ENCODE assay signal across 1 cellular context in genomic region chr16:18969050-18969854, GRCh38.
TF ChIP-seq lines count a peak whose summit lies in the region.

No MANE protein-coding gene starts in this region.

TF ChIP-seq in liver, 16 proteins besides CTCF, POLR2A, EP300 and RAD21 (continued from another document):
- TF ChIP-seq ATF3 (IDR thresholded peaks at IDR 0.05) (no peak), YY1 (IDR thresholded peaks at IDR 0.05) (no peak), TAF1 (conservative IDR thresholded peaks at IDR 0.05) (no peak), HNF4G (IDR thresholded peaks at IDR 0.05) (no peak)
